Comparison of ENCODE assay signal across 7 cellular contexts in the genomic region with DNA sequence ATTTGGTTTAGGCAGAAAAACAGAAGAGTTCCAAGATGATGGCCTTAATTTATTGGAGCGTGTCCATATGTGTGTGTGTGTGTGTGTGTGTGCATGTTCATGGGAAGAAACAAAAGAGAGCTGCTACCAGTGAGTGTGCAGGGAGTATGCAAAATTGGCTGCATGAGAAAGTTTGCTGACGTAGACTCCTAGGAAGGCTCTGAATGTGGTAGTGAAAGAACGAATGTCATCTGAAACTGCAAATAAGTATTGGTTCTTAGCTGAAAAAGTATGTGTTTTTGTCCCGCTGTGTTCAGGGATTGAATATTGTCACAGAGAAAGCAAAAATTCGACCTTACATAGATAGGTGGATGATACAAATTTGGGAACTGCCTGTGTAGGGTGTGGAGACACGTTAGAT.
"Had no signal": no experiment of that assay in that cellular context is flagged by ENCODE, and none has a peak within 500 bp of the region (broad histone marks: within the 10 kb centered on the region; RNA-seq: fewer than 3 reads in every experiment).

No MANE protein-coding gene starts in this region.

- ATAC-seq: HepG2, K562 had no signal

- H3K27ac ChIP-seq: HL-60 had no signal

- H3K4me3 ChIP-seq: K562 had no signal

- DNase-seq: IMR-90, KBM-7 had no signal

- H3K4me3 Mint-ChIP-seq: IgD-negative memory B cell had no signal

- H3K36me3 Mint-ChIP-seq: IgD-negative memory B cell had no signal

- H3K4me1 Mint-ChIP-seq: IgD-negative memory B cell had no signal

- FAIRE-seq: HepG2, HTR-8/SVneo, K562 had no signal

- H3K27ac Mint-ChIP-seq: IgD-negative memory B cell had no signal

- H3K27me3 Mint-ChIP-seq: IgD-negative memory B cell had no signal
